8 cellular contexts compared by ENCODE assay signal in the genomic region with DNA sequence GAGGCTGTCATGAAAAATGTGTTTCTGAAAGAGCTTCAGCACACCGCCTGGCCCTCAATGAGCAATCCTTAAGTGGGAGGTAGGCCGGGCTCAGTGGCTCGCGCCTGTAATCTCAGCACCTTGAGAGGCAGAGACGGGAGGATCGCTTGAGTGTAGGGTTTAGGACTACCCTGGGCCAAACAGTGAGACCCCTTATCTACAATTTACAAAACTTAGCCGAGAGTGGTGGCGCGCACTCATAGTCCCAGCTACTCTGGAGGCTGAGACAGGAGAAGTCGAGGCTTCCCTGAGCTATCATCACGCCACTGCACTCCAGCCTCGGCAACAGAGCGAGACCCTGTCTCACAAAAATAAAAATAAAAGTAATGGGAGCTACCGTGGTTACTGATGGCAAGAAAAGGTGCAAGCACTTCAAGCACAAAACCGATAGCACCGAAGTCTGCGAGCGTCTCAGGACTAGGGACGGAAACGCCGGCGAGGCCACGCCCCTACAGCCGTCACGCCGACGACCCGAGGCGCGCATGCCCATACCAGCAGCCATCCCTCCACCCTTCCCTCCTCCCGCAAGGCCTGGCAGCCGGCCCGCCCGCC. TPM values are rescaled to one million over a fixed set of nuclear protein-coding genes. Genes with fewer than 3 reads are reported as not detected.
DNase-seq lines count a peak whose midpoint lies in the region; TF ChIP-seq lines count a peak whose summit lies in the region.

No MANE protein-coding gene starts in this region.

- peaks cover 15% of the 10 kb centered on the region for H3K4me1 ChIP-seq in DOHH2 (ENCODE audit: control insufficient read depth, low read length)
- peaks cover 8% of the 10 kb centered on the region; the same call in 1 of the 2 replicates for H3K4me1 ChIP-seq in GM23248 (ENCODE audit: insufficient read depth)

- H3K4me3 ChIP-seq in DOHH2 (ENCODE audit: low read length) (peak overlapping the region; percentile 91), GM23248 (peak overlapping the region; percentile 99)

- WGBS in GM23248 (ENCODE audit: low coverage in 1 of 2, low lambda C conversion rate in 2 of 2, missing lambda C conversion rate in 2 of 2), 2 experiments: 1 to 2% methylated on average over 25 to 34 of the region's 34 CpGs

- H3K9me3 Mint-ChIP-seq in nephron progenitor cell: peaks cover 4% of the 10 kb centered on the region
- H3K9me3 Mint-ChIP-seq in stimulated activated naive CD8-positive, alpha-beta T cell treated with anti-CD3 and anti-CD28 coated beads, Interleukin-15, Interleukin-2, amounts not matched to agents 100 ng/mL and 50 ng/mL, for 24 hours: no peaks in the 10 kb centered on the region

- H3K27me3 Mint-ChIP-seq in nephron progenitor cell (ENCODE audit: low read depth, poor library complexity): no peaks in the 10 kb centered on the region
- no peaks in the 10 kb centered on the region for H3K27me3 Mint-ChIP-seq in stimulated activated naive CD8-positive, alpha-beta T cell treated with anti-CD3 and anti-CD28 coated beads, Interleukin-15, Interleukin-2, amounts not matched to agents 100 ng/mL and 50 ng/mL, for 24 hours

- H4K20me1 ChIP-seq in DOHH2 (ENCODE audit: control insufficient read depth, insufficient read depth, low read depth, low read length): peaks cover 16% of the 10 kb centered on the region
- H4K20me1 ChIP-seq in GM23248 (ENCODE audit: insufficient read depth): 0 out of 2 replicates have a peak, but pooled peaks cover 5% of the 10 kb centered on the region

- H3K9ac ChIP-seq in GM23248: peak overlapping the region; percentile 93

- peaks cover 23% of the 10 kb centered on the region for H3K36me3 Mint-ChIP-seq in nephron progenitor cell (ENCODE audit: low read depth)
- peaks cover 21% of the 10 kb centered on the region for H3K36me3 Mint-ChIP-seq in stimulated activated naive CD8-positive, alpha-beta T cell treated with anti-CD3 and anti-CD28 coated beads, Interleukin-15, Interleukin-2, amounts not matched to agents 100 ng/mL and 50 ng/mL, for 24 hours (ENCODE audit: low read depth)

- peak overlapping the region; percentile 99 for H3K4me3 Mint-ChIP-seq in nephron progenitor cell
- peak overlapping the region; percentile 96 for H3K4me3 Mint-ChIP-seq in stimulated activated naive CD8-positive, alpha-beta T cell treated with anti-CD3 and anti-CD28 coated beads, Interleukin-15, Interleukin-2, amounts not matched to agents 100 ng/mL and 50 ng/mL, for 24 hours

- H3K9me3 ChIP-seq in DOHH2 (ENCODE audit: control insufficient read depth, insufficient read depth, low read length): no peaks in the 10 kb centered on the region
- H3K9me3 ChIP-seq in GM23248 (ENCODE audit: low read depth): no peaks in the 10 kb centered on the region
- no peaks in the 10 kb centered on the region for H3K9me3 ChIP-seq in KOPT-K1 (ENCODE audit: insufficient read depth, low read length, poor library complexity, severe bottlenecking)

- POLR2A ChIA-PET in RWPE1 (lab: Yijun Ruan, JAX; ENCODE audit: low non-redundant PET): no interaction called here

- H3K36me3 ChIP-seq in DOHH2 (ENCODE audit: control insufficient read depth, low read length) (peaks cover 41% of the 10 kb centered on the region), GM23248 (ENCODE audit: low read depth) (peaks cover 26% of the 10 kb centered on the region), KOPT-K1 (ENCODE audit: insufficient read depth, low read length) (peaks cover 42% of the 10 kb centered on the region)

- TF ChIP-seq CTCF in DOHH2 (IDR thresholded peaks at IDR 0.05; ENCODE audit: low read depth, low read length, poor library complexity, severe bottlenecking): no peak
- no peak for TF ChIP-seq CTCF in RWPE1 (conservative IDR thresholded peaks at IDR 0.05; ENCODE audit: low read depth)
- no peak for TF ChIP-seq CTCF in nephron progenitor cell (IDR thresholded peaks at IDR 0.05)

- H3K9me2 ChIP-seq in DOHH2 (replicated peaks; ENCODE audit: control insufficient read depth, low read length) (no peaks in the 10 kb centered on the region), GM23248 (ENCODE audit: insufficient read depth) (no peaks in the 10 kb centered on the region)

- H3K27ac Mint-ChIP-seq in nephron progenitor cell: peak overlapping the region; percentile 88
- H3K27ac Mint-ChIP-seq in stimulated activated naive CD8-positive, alpha-beta T cell treated with anti-CD3 and anti-CD28 coated beads, Interleukin-15, Interleukin-2, amounts not matched to agents 100 ng/mL and 50 ng/mL, for 24 hours: peak overlapping the region; percentile 83

- H2AFZ ChIP-seq in GM23248: peak overlapping the region; percentile 81

- CTCF ChIA-PET in RWPE1 (lab: Yijun Ruan, JAX): interaction anchor here (1.0 kb wide), 1 partner anchor 65 kb away, joined by 3 read pairs; no protein-coding TSS in a partner anchor

- H3K27me3 ChIP-seq in DOHH2 (ENCODE audit: control insufficient read depth, low read length): no peaks in the 10 kb centered on the region
- H3K27me3 ChIP-seq in GM23248 (replicated peaks; ENCODE audit: insufficient read depth): no peaks in the 10 kb centered on the region

- DNase-seq in GM23248 (peak; percentile 92), RWPE1 (ENCODE audit: low spot score) (peak; percentile 93), fibroblast of the conjunctiva (ENCODE audit: low read depth) (peak; percentile 68), nephron progenitor cell (peak; percentile 89)
- DNase-seq in activated effector memory CD4-positive, alpha-beta T cell treated with Interleukin-2 at 50 U/mL for 16 hours: peak; percentile 87

- H3F3A ChIP-seq in DOHH2 (ENCODE audit: control insufficient read depth, insufficient read depth): peaks cover 2% of the 10 kb centered on the region; the same call in 1 of the 2 replicates
- no peaks in the 10 kb centered on the region for H3F3A ChIP-seq in GM23248 (ENCODE audit: insufficient read depth)

- 0 out of 2 replicates have a peak overlapping the region, but pooled peaks have one; percentile 10 for H3K27ac ChIP-seq in DOHH2 (ENCODE audit: low read depth, low read length)
- peak overlapping the region; percentile 51; the same call in 1 of the 2 replicates for H3K27ac ChIP-seq in GM23248
- peak overlapping the region; percentile 84 for H3K27ac ChIP-seq in KOPT-K1 (ENCODE audit: low read depth, low read length, poor library complexity, severe bottlenecking)
- H3K27ac ChIP-seq in RWPE1: peak overlapping the region; percentile 91

- H3K4me2 ChIP-seq in DOHH2 (ENCODE audit: low read length) (peak overlapping the region; percentile 82), GM23248 (ENCODE audit: unreplicated experiment) (peak overlapping the region; percentile 100)

- H3K4me1 Mint-ChIP-seq in nephron progenitor cell: peaks cover 11% of the 10 kb centered on the region
- H3K4me1 Mint-ChIP-seq in stimulated activated naive CD8-positive, alpha-beta T cell treated with anti-CD3 and anti-CD28 coated beads, Interleukin-15, Interleukin-2, amounts not matched to agents 100 ng/mL and 50 ng/mL, for 24 hours (ENCODE audit: low read depth): peaks cover 30% of the 10 kb centered on the region

- in situ Hi-C loops in GM23248 (cut with MboI): no loop called here

- H3K79me2 ChIP-seq in DOHH2 (ENCODE audit: control insufficient read depth, low read length): peaks cover 44% of the 10 kb centered on the region
- H3K79me2 ChIP-seq in GM23248 (ENCODE audit: insufficient read depth): peaks cover 47% of the 10 kb centered on the region

RNA-seq across cellular contexts. Expression of a gene that starts 0.6 kb away (rescaled TPM):
- total RNA-seq in GM23248 (2014; rRNA removed; shearing (Covaris generic)): 24.5 and 42.9 TPM in 2 replicates
- polyA plus RNA-seq in GM23248 (2016; fragmentation: Nextera tagmentation; extraction: Ambion mirVana): 25.0 and 25.4 TPM in 2 replicates

RNA-seq across cellular contexts. Expression of a gene that starts 22.8 kb away (rescaled TPM):
- total RNA-seq in GM23248 (2014; rRNA removed; shearing (Covaris generic)): 0.65 and 2.1 TPM in 2 replicates
- polyA plus RNA-seq in GM23248 (2016; fragmentation: Nextera tagmentation; extraction: Ambion mirVana): 0.60 and 1.7 TPM in 2 replicates

RNA-seq across cellular contexts. Expression of a gene that starts 43.5 kb away (rescaled TPM):
- not detected in 2 replicates for total RNA-seq in GM23248 (2014; rRNA removed; shearing (Covaris generic))
- polyA plus RNA-seq in GM23248 (2016; fragmentation: Nextera tagmentation; extraction: Ambion mirVana): not detected in 2 replicates

Comparison
In these comparisons a context has a peak if more than half of its experiments do, and no peak if none do; other contexts are left out.
1. Peak in every context shown above with its lines: DNase-seq, H3K4me3 ChIP-seq and H3K27ac ChIP-seq.
2. H3K27ac ChIP-seq: peak in every context shown above with its lines; median percentile 91 in RWPE1; 84 in KOPT-K1; 51 in GM23248; 10 in DOHH2.